ENCODE assay signal across 27 cellular contexts in the genomic region with DNA sequence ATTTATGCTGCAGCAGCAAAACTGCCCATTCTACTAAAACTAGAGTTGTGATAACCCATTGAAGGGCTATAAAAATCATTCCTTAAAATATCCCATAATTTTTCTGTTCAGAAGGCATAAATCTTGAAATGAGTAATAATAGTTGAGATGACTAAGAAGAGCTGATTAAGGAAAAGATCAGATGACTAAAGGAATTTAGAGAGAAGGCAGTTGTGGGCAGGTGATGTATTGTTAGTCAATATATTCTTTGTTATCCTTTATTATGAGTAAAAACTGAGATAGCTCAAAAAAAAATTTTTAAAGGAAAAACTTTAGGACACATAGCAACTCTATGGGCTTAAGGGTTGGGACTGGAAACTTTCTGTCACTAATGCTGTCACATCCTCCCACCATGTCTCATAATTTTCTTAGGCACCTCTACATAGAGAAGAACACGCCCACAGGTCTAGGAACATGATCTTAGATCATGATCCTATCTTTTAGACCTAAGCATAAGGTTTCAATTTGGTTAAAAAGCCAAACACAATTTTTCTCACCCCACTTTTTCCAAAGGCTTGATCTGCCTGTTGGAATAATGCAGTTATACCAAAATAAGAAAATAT.
"Had no signal": no experiment of that assay in that cellular context is flagged by ENCODE, and none has a peak within 500 bp of the region (broad histone marks: within the 10 kb centered on the region; RNA-seq: fewer than 3 reads in every experiment).

No MANE protein-coding gene starts in this region.

- H3K9me3 ChIP-seq: esophagus muscularis mucosa, heart right ventricle, lower lobe of right lung, right lobe of liver, thoracic aorta, upper lobe of left lung had no signal

- H3K36me3 ChIP-seq: brain microvascular endothelial cell, esophagus muscularis mucosa, heart right ventricle, lower lobe of right lung, right lobe of liver, thoracic aorta, upper lobe of left lung had no signal

- ATAC-seq: activated CD4-positive, CD25-positive, alpha-beta regulatory T cell treated with anti-CD3 and anti-CD28 coated beads, Interleukin-2, amount 50 U/mL, for 24 hours; activated CD8-positive, alpha-beta T cell treated with anti-CD3 and anti-CD28 coated beads, Interleukin-2, amount 10 ng/mL, durations not matched to agents 7 days and 5 days; effector memory CD8-positive, alpha-beta T cell; heart right ventricle; lower lobe of right lung; right lobe of liver; stimulated activated effector memory CD8-positive, alpha-beta T cell treated with anti-CD3 and anti-CD28 coated beads, Interleukin-12 subunit alpha, Interleukin-12 subunit beta, amount 100 ng/mL, for 72 hours had no signal

- H3K4me3 Mint-ChIP-seq: activated CD4-positive, alpha-beta T cell treated with anti-CD3 and anti-CD28 coated beads, Interleukin-2, amount 10 ng/mL, durations not matched to agents 7 days and 5 days; activated CD8-positive, alpha-beta T cell treated with anti-CD3 and anti-CD28 coated beads, Interleukin-2, amount 10 ng/mL, durations not matched to agents 7 days and 5 days; activated T-helper 1 cell treated with anti-CD3 and anti-CD28 coated beads, Interleukin-12 subunit alpha, Interleukin-12 subunit beta, Interleukin-2, Interleukin-4 antibody, amounts not matched to agents 30 ng/mL and 10 ng/mL and 1 ng/mL, durations not matched to agents 14 hours and 24 hours and 36 hours; central memory CD8-positive, alpha-beta T cell; effector memory CD8-positive, alpha-beta T cell; naive B cell; stimulated activated effector memory CD8-positive, alpha-beta T cell treated with anti-CD3 and anti-CD28 coated beads, Interleukin-12 subunit alpha, Interleukin-12 subunit beta, amount 100 ng/mL, for 72 hours had no signal

- H3K27me3 ChIP-seq: brain microvascular endothelial cell, dorsolateral prefrontal cortex, esophagus muscularis mucosa, heart right ventricle, right lobe of liver, upper lobe of left lung had no signal

- H3K27me3 Mint-ChIP-seq: activated CD4-positive, alpha-beta T cell treated with anti-CD3 and anti-CD28 coated beads, Interleukin-2, amount 10 ng/mL, durations not matched to agents 7 days and 5 days; central memory CD8-positive, alpha-beta T cell; effector memory CD8-positive, alpha-beta T cell; naive B cell had no signal

- DNase-seq: activated CD4-positive, alpha-beta T cell treated with anti-CD3 and anti-CD28 coated beads, Interleukin-2, amount 10 ng/mL, durations not matched to agents 7 days and 5 days; activated CD8-positive, alpha-beta T cell treated with anti-CD3 and anti-CD28 coated beads, Interleukin-2, amount 10 ng/mL, durations not matched to agents 7 days and 5 days; activated gamma-delta T cell; activated naive CD4-positive, alpha-beta T cell treated with anti-CD3 and anti-CD28 coated beads, Interleukin-2, amount 50 U/mL, for 16 hours; aorta; brain microvascular endothelial cell; dorsolateral prefrontal cortex; effector memory CD8-positive, alpha-beta T cell; heart right ventricle; lower lobe of right lung; naive B cell; occipital lobe; posterior cingulate gyrus; right lobe of liver; small intestine; stimulated activated CD4-positive, alpha-beta T cell treated with anti-CD3 and anti-CD28 coated beads, Interleukin-2, amount 100 ng/mL, for 24 hours; upper lobe of left lung had no signal

- H3K9me3 Mint-ChIP-seq: activated CD4-positive, alpha-beta T cell treated with anti-CD3 and anti-CD28 coated beads, Interleukin-2, amount 10 ng/mL, durations not matched to agents 7 days and 5 days had no signal

- H3K4me1 Mint-ChIP-seq: activated CD4-positive, alpha-beta T cell treated with anti-CD3 and anti-CD28 coated beads, Interleukin-2, amount 10 ng/mL, durations not matched to agents 7 days and 5 days; central memory CD8-positive, alpha-beta T cell; stimulated activated effector memory CD8-positive, alpha-beta T cell treated with anti-CD3 and anti-CD28 coated beads, Interleukin-12 subunit alpha, Interleukin-12 subunit beta, amount 100 ng/mL, for 72 hours had no signal

- H3K27ac Mint-ChIP-seq: activated CD4-positive, alpha-beta T cell treated with anti-CD3 and anti-CD28 coated beads, Interleukin-2, amount 10 ng/mL, durations not matched to agents 7 days and 5 days; activated CD8-positive, alpha-beta T cell treated with anti-CD3 and anti-CD28 coated beads, Interleukin-2, amount 10 ng/mL, durations not matched to agents 7 days and 5 days; activated T-helper 1 cell treated with anti-CD3 and anti-CD28 coated beads, Interleukin-12 subunit alpha, Interleukin-12 subunit beta, Interleukin-2, Interleukin-4 antibody, amounts not matched to agents 30 ng/mL and 10 ng/mL and 1 ng/mL, durations not matched to agents 14 hours and 24 hours and 36 hours; effector memory CD8-positive, alpha-beta T cell; stimulated activated effector memory CD8-positive, alpha-beta T cell treated with anti-CD3 and anti-CD28 coated beads, Interleukin-12 subunit alpha, Interleukin-12 subunit beta, amount 100 ng/mL, for 72 hours had no signal

- H3K4me1 ChIP-seq: esophagus muscularis mucosa, heart right ventricle, lower lobe of right lung, right lobe of liver, upper lobe of left lung had no signal

- H3K27ac ChIP-seq: brain microvascular endothelial cell, dorsolateral prefrontal cortex, esophagus muscularis mucosa, heart right ventricle, lower lobe of right lung, right lobe of liver, thoracic aorta, upper lobe of left lung, VCaP had no signal

- H3K4me3 ChIP-seq: dorsolateral prefrontal cortex, esophagus muscularis mucosa, heart right ventricle, lower lobe of right lung, right lobe of liver, thoracic aorta, upper lobe of left lung had no signal

- H3K36me3 Mint-ChIP-seq: stimulated activated effector memory CD8-positive, alpha-beta T cell treated with anti-CD3 and anti-CD28 coated beads, Interleukin-12 subunit alpha, Interleukin-12 subunit beta, amount 100 ng/mL, for 72 hours had no signal

- FAIRE-seq: colon, endothelial cell of umbilical vein, keratinocyte, small intestine had no signal
